8 cellular contexts compared by ENCODE assay signal in genomic region chr22:30606455-30607299, GRCh38. TPM values are rescaled to one million over a fixed set of nuclear protein-coding genes. Genes with fewer than 3 reads are reported as not detected.
A peak's percentile ranks its signal among the peaks of the same experiment; 100 is the strongest.
DNase-seq lines count a peak whose midpoint lies in the region; ATAC-seq and TF ChIP-seq lines count a peak whose summit lies in the region.

TCN2 (plus strand) TSS chr22:30607174; CDS start chr22:30607332, 158 bp downstream.

- peak; percentile 57 to 84 (median 72) for DNase-seq in NCI-H1417 (lab: John Stamatoyannopoulos, UW)
- DNase-seq in NCI-H1417 treated with DMSO at 0.1 percent for 48 hours (lab: John Stamatoyannopoulos, UW), result no peak
- DNase-seq in KBM-7, result peak; percentile 70
- peak; percentile 70 for DNase-seq in SK-N-DZ (ENCODE audit: low spot score)
- peak; percentile 84 to 89 for DNase-seq in cardiac fibroblast (ENCODE audit: low read depth in 2 of 2)
- peak; percentile 57 for DNase-seq in retinal pigment epithelial cell (ENCODE audit: low read depth)

- TF ChIP-seq CTCF in cardiac fibroblast (IDR thresholded peaks at IDR 0.05; ENCODE audit: low read depth, low read length), result no peak
- TF ChIP-seq CTCF in retinal pigment epithelial cell (conservative IDR thresholded peaks at IDR 0.05; ENCODE audit: low read depth, low read length), result no peak

- H3K9me3 ChIP-seq in iPS-18c (ENCODE audit: control insufficient read depth, insufficient read depth, low read length), result no peaks in the 10 kb centered on the region

- ATAC-seq in GM21526 (IDR thresholded peaks at IDR 0.05; ENCODE audit: low FRiP score, unreplicated experiment), result no peak

- H3K4me3 ChIP-seq in cardiac fibroblast (replicated peaks in 1 of 2; ENCODE audit: low read depth in 2 of 2, low read length in 2 of 2) (peak within 1 kb of the TSS; percentile 55 to 64), iPS-18c (ENCODE audit: insufficient read depth, low read depth, low read length) (peak within 1 kb of the TSS; percentile 61), retinal pigment epithelial cell (ENCODE audit: low read length) (peak within 1 kb of the TSS; percentile 60)

- in situ Hi-C loops in KBM-7 (cut with MboI; ENCODE audit: low pct_unique_long_range_greater_than_20kb, low sequenced_read_pairs), result no loop called here

RNA-seq across cellular contexts. Expression of gene TCN2, which starts in this region (rescaled TPM):
- 8.5 and 9.7 TPM in 2 replicates for polyA plus RNA-seq in SK-N-DZ (2014; cell fraction: cytosol; rRNA removed)
- polyA plus RNA-seq in SK-N-DZ (2014; cell fraction: nucleus; rRNA removed), result 7.3 and 7.8 TPM in 2 replicates
